Comparison of ENCODE assay signal across 9 cellular contexts in genomic region chrX:154056739-154057367, GRCh38. TPM values are rescaled to one million over a fixed set of nuclear protein-coding genes. Genes with fewer than 3 reads are reported as not detected.
A peak's percentile ranks its signal among the peaks of the same experiment; 100 is the strongest.
DNase-seq lines count a peak whose midpoint lies in the region; ATAC-seq, FAIRE-seq and TF ChIP-seq lines count a peak whose summit lies in the region.
"Had no signal": no experiment of that assay in that cellular context is flagged by ENCODE, and none has a peak within 500 bp of the region (broad histone marks: within the 10 kb centered on the region; RNA-seq: fewer than 3 reads in every experiment).

No MANE protein-coding gene starts in this region.

- H4K20me1 ChIP-seq in GM12878 (ENCODE audit: control insufficient read depth, insufficient read depth) = peaks cover 2% of the 10 kb centered on the region; the same call in 1 of the 2 replicates

- H3K27ac ChIP-seq in GM12878 (ENCODE audit: control insufficient read depth, insufficient read depth) = no peak overlapping the region
- H3K27ac ChIP-seq: suprapubic skin had no signal

- peaks cover 41 to 61% (median 59%) of the 10 kb centered on the region in 4 donors for H3K4me1 Mint-ChIP-seq in naive thymus-derived CD8-positive, alpha-beta T cell

- DNase-seq in GM12891 (ENCODE audit: insufficient read length, low spot score) = no peak
- peak; percentile 47 for DNase-seq in NCI-H510A (lab: John Stamatoyannopoulos, UW)
- DNase-seq in GM12878 (ENCODE audit: low read depth, low spot score) = no peak
- DNase-seq in naive thymus-derived CD8-positive, alpha-beta T cell = peak in 3 of 10 donors; percentile 1 to 25 (median 7)
- DNase-seq in DMS 273 (lab: John Stamatoyannopoulos, UW; ENCODE audit: unreplicated experiment) = no peak

- no peaks in the 10 kb centered on the region; a peak in 1 of 4 replicates for H3K27me3 ChIP-seq in GM12878 (replicated peaks in 1 of 2; ENCODE audit: control insufficient read depth in 2 of 2, insufficient read depth in 2 of 2, low read length in 1 of 2)
- H3K27me3 ChIP-seq: suprapubic skin had no signal

- H3K9me3 ChIP-seq in GM12878 (replicated peaks; ENCODE audit: control insufficient read depth, insufficient read depth, low read length) = no peaks in the 10 kb centered on the region
- H3K9me3 ChIP-seq: suprapubic skin had no signal

- H3K79me2 ChIP-seq in GM12878 (ENCODE audit: control insufficient read depth, insufficient read depth, low read length) = no peaks in the 10 kb centered on the region; the same call in 1 of the 2 replicates

- SMC1A ChIA-PET in GM12878 (lab: Charles Lee; ENCODE audit: uncharacterized antibody, unreplicated experiment) = no interaction called here

- TF ChIP-seq RAD21 in GM12878 (IDR thresholded peaks at IDR 0.05; ENCODE audit: insufficient read depth, low read depth, low read length) = no peak

- in situ Hi-C loops in GM12878 (cut with MboI) = no loop called here

- no peak for ATAC-seq in GM12878
- peak; percentile 58 to 59 for ATAC-seq in naive thymus-derived CD8-positive, alpha-beta T cell
- no peak for ATAC-seq in HG02938 (IDR thresholded peaks at IDR 0.05; ENCODE audit: unreplicated experiment)
- no peak for ATAC-seq in HG03571 (IDR thresholded peaks at IDR 0.05; ENCODE audit: unreplicated experiment)

- H3K4me3 ChIP-seq in GM12878 = no peak overlapping the region
- H3K4me3 ChIP-seq: smooth muscle cell, suprapubic skin had no signal

- TSS peak; percentile 52 for BruUV-seq in GM12878 (replicated peaks; lab: Mats Ljungman, UMichigan)

- no peaks in the 10 kb centered on the region for H3K4me1 ChIP-seq in GM12878 (ENCODE audit: control insufficient read depth, insufficient read depth, low read length)

- no peaks in the 10 kb centered on the region for H3K9me3 Mint-ChIP-seq in naive thymus-derived CD8-positive, alpha-beta T cell

- FAIRE-seq in GM12891 (lab: Jason Lieb, UNC) (peak; percentile 35), GM12878 (lab: Jason Lieb, UNC) (no peak)

- 56% methylated on average over 8 of the region's 8 CpGs for WGBS in GM12878 (ENCODE audit: insufficient coverage, insufficient replicate concordance, low lambda C conversion rate, missing lambda C conversion rate)

- CTCF ChIA-PET in GM12878 (lab: Yijun Ruan, JAX) = interaction anchor here (0.7 to 1.5 kb wide), 2 partner anchors 10 to 145 kb away, joined by 3 read pairs; no protein-coding TSS in a partner anchor

- TF ChIP-seq EP300 in GM12878 (IDR thresholded peaks at IDR 0.05; ENCODE audit: borderline replicate concordance in 1 of 2, control insufficient read depth in 1 of 2, low read depth in 2 of 2, low read length in 2 of 2) = no peak

- H3K27me3 Mint-ChIP-seq in naive thymus-derived CD8-positive, alpha-beta T cell = no peaks in the 10 kb centered on the region

- H3K9ac ChIP-seq in GM12878 (ENCODE audit: control insufficient read depth, insufficient read depth, low read length) = no peak overlapping the region

- peaks cover 0 to 48% (median 0%) of the 10 kb centered on the region in 3 donors for H3K36me3 Mint-ChIP-seq in naive thymus-derived CD8-positive, alpha-beta T cell

- H3K4me2 ChIP-seq in GM12878 (ENCODE audit: control insufficient read depth, insufficient read depth) = no peak overlapping the region
- H3K4me2 ChIP-seq: smooth muscle cell had no signal

- RAD21 ChIA-PET in GM12878 (lab: Charles Lee; ENCODE audit: unreplicated experiment) = no interaction called here

- peak overlapping the region in 8 of 10 donors; percentile 11 to 66 (median 27) for H3K4me3 Mint-ChIP-seq in naive thymus-derived CD8-positive, alpha-beta T cell

- POLR2A ChIA-PET in GM12878 (lab: Charles Lee) = interaction anchor here (1.0 kb wide), 1 partner anchor 36 kb away, joined by 3 read pairs; no protein-coding TSS in a partner anchor
- POLR2A ChIA-PET in naive thymus-derived CD8-positive, alpha-beta T cell (lab: Charles Lee) = interaction anchor here (0.5 to 1.0 kb wide), 2 partner anchors 18 to 36 kb away, joined by 6 to 10 read pairs; no protein-coding TSS in a partner anchor

- TF ChIP-seq CTCF in GM12878 (IDR thresholded peaks at IDR 0.05 in 2 of 3, conservative IDR thresholded peaks at IDR 0.05 in 1 of 3; ENCODE audit: control insufficient read depth in 2 of 3, extremely low read depth in 1 of 3, insufficient read depth in 1 of 3, low read depth in 3 of 3, low read length in 3 of 3) = no peak

- no peak for TF ChIP-seq POLR2A in GM12891 (IDR thresholded peaks at IDR 0.05; ENCODE audit: low read depth, low read length)
- no peak for TF ChIP-seq POLR2A in GM12878 (IDR thresholded peaks at IDR 0.05; ENCODE audit: low read depth, low read length)

- intact Hi-C loops in GM12878 (cut with micrococcal nuclease; ENCODE audit: unreplicated experiment) = no loop called here

- no peak overlapping the region for H2AFZ ChIP-seq in GM12878 (ENCODE audit: control insufficient read depth, low read depth, low read length)

- no peaks in the 10 kb centered on the region; a peak in 1 of 4 replicates for H3K36me3 ChIP-seq in GM12878 (ENCODE audit: control insufficient read depth in 2 of 2, insufficient read depth in 2 of 2, low read length in 1 of 2)
- H3K36me3 ChIP-seq: suprapubic skin had no signal

- H3K27ac Mint-ChIP-seq in naive thymus-derived CD8-positive, alpha-beta T cell = peak overlapping the region; percentile 20 to 92 (median 76)

TF ChIP-seq in GM12891, 5 proteins besides CTCF, POLR2A, EP300 and RAD21:
- TF ChIP-seq PAX5 (IDR thresholded peaks at IDR 0.05; ENCODE audit: insufficient read depth, low read length, severe bottlenecking) (no peak), SPI1 (IDR thresholded peaks at IDR 0.05; ENCODE audit: low read depth, low read length) (peak; percentile 20; the same call in 1 of the 2 replicates)

TF ChIP-seq in GM12878, 131 proteins besides CTCF, POLR2A, EP300 and RAD21 (continues in another document):
- TF ChIP-seq GABPA (IDR thresholded peaks at IDR 0.05; ENCODE audit: low read depth) (no peak), ZSCAN29 (IDR thresholded peaks at IDR 0.05) (no peak)

RNA-seq across cellular contexts. Expression of gene IRAK1, which starts 37.2 kb away (rescaled TPM):
- polyA plus RNA-seq in GM12891 (2012; ENCODE audit: low read depth, missing spikeins) = 41.7 TPM
- 44.0 and 54.1 TPM in 2 replicates for total RNA-seq in GM12878 (2013; cell fraction: nucleolus; rRNA removed)
- total RNA-seq in GM12878 (2014; rRNA removed) (63.2 and 77.8 TPM in 2 replicates), GM12878 (2014; rRNA removed; fragmentation: Illumina TruSeq; extraction: Trizol) (37.6 and 42.3 TPM in 2 replicates), GM12878 (2021) (106 and 136 TPM in 2 replicates)
- 21.6 TPM for polyA plus RNA-seq in GM12878 (2011; ENCODE audit: low read depth)
- polyA plus RNA-seq in GM12878 (2011; rRNA removed) (19.0 and 27.8 TPM in 2 replicates), GM12878 (2014; fragmentation: Illumina TruSeq; extraction: Trizol) (9.4 and 32.7 TPM in 2 replicates), GM12878 (2014; fragmentation: Nextera tagmentation; extraction: Ambion mirVana) (10 to 100 TPM in 1 of 2 experiments, 1 to 10 TPM in 1; 4.2 to 15.1 TPM), GM12878 (2014; rRNA removed) (89.9 and 107 TPM in 2 replicates), GM12878 (2016; fragmentation: Nextera tagmentation; extraction: Ambion mirVana) (10 to 100 TPM; 36.8 to 82.4 TPM)
- 29.6 and 55.4 TPM in 2 replicates for polyA plus RNA-seq in GM12878 (2011; cell fraction: cytosol; rRNA removed)
- 65.0 and 102 TPM in 2 replicates for polyA plus RNA-seq in GM12878 (2011; cell fraction: nucleus; rRNA removed)
- 45.7 and 78.8 TPM in 2 replicates for polyA plus RNA-seq in GM12878 (2012)
- 22.2 and 50.5 TPM in 2 replicates for polyA minus RNA-seq in GM12878 (2011; rRNA and poly(A)+ RNA removed)
- polyA minus RNA-seq in GM12878 (2011; cell fraction: cytosol; rRNA and poly(A)+ RNA removed) = 36.8 TPM in 2 replicates
- 25.1 and 44.2 TPM in 2 replicates for polyA minus RNA-seq in GM12878 (2011; cell fraction: nucleus; rRNA and poly(A)+ RNA removed)
- 10 to 100 TPM; 68.8 to 76.6 TPM for total RNA-seq in naive thymus-derived CD8-positive, alpha-beta T cell
- polyA plus RNA-seq in naive thymus-derived CD8-positive, alpha-beta T cell = 10 to 100 TPM; 23.9 to 44.7 (median 27.8) TPM

RNA-seq across cellular contexts. Expression of gene MECP2, which starts 40.7 kb away (rescaled TPM):
- 13.4 TPM for polyA plus RNA-seq in GM12891 (2012; ENCODE audit: low read depth, missing spikeins)
- total RNA-seq in GM12878 (2013; cell fraction: nucleolus; rRNA removed) = 107 and 114 TPM in 2 replicates
- total RNA-seq in GM12878 (2014; rRNA removed) (14.6 and 14.9 TPM in 2 replicates), GM12878 (2014; rRNA removed; fragmentation: Illumina TruSeq; extraction: Trizol) (14.7 and 15.2 TPM in 2 replicates), GM12878 (2021) (31.8 and 32.7 TPM in 2 replicates)
- polyA plus RNA-seq in GM12878 (2011; ENCODE audit: low read depth) = 32.9 TPM
- polyA plus RNA-seq in GM12878 (2011; rRNA removed) (12.4 and 16.0 TPM in 2 replicates), GM12878 (2014; fragmentation: Illumina TruSeq; extraction: Trizol) (8.0 and 12.4 TPM in 2 replicates), GM12878 (2014; fragmentation: Nextera tagmentation; extraction: Ambion mirVana) (1 to 10 TPM; 1.3 to 2.0 TPM), GM12878 (2014; rRNA removed) (16.4 and 16.7 TPM in 2 replicates), GM12878 (2016; fragmentation: Nextera tagmentation; extraction: Ambion mirVana) (10 to 100 TPM; 10.0 to 11.1 TPM)
- 10.7 and 13.2 TPM in 2 replicates for polyA plus RNA-seq in GM12878 (2011; cell fraction: cytosol; rRNA removed)
- 18.8 and 24.7 TPM in 2 replicates for polyA plus RNA-seq in GM12878 (2011; cell fraction: nucleus; rRNA removed)
- 15.3 and 15.9 TPM in 2 replicates for polyA plus RNA-seq in GM12878 (2012)
- polyA minus RNA-seq in GM12878 (2011; rRNA and poly(A)+ RNA removed) = 32.4 and 34.6 TPM in 2 replicates
- 7.6 and 10.0 TPM in 2 replicates for polyA minus RNA-seq in GM12878 (2011; cell fraction: cytosol; rRNA and poly(A)+ RNA removed)
- polyA minus RNA-seq in GM12878 (2011; cell fraction: nucleus; rRNA and poly(A)+ RNA removed) = 23.7 and 42.0 TPM in 2 replicates
- total RNA-seq in naive thymus-derived CD8-positive, alpha-beta T cell = 10 to 100 TPM; 87.7 to 88.3 TPM
- 10 to 100 TPM; 12.0 to 22.2 (median 12.2) TPM for polyA plus RNA-seq in naive thymus-derived CD8-positive, alpha-beta T cell

Comparison
In these comparisons a context has a peak if more than half of its experiments do, and no peak if none do; other contexts are left out.
1. ATAC-seq: peak in naive thymus-derived CD8-positive, alpha-beta T cell (2 of 2); none in GM12878 (single experiment), HG02938 (single experiment) and HG03571 (single experiment).